1 cellular context compared by ENCODE assay signal in genomic region chr10:131899116-131899690, GRCh38.
TF ChIP-seq lines count a peak whose summit lies in the region.

No MANE protein-coding gene starts in this region.

TF ChIP-seq in H1, 55 proteins besides CTCF, POLR2A, EP300 and RAD21:
- TF ChIP-seq PHF8 (conservative IDR thresholded peaks at IDR 0.05; ENCODE audit: low read depth, low read length) (no peak), SIX5 (IDR thresholded peaks at IDR 0.05; ENCODE audit: low read depth, low read length) (no peak), SUZ12 (IDR thresholded peaks at IDR 0.05; ENCODE audit: low read length) (no peak), EGR1 (IDR thresholded peaks at IDR 0.05; ENCODE audit: borderline replicate concordance, low read depth, low read length) (no peak), TEAD4 (IDR thresholded peaks at IDR 0.05; ENCODE audit: low read depth, low read length) (no peak), NRF1 (IDR thresholded peaks at IDR 0.05; ENCODE audit: low read depth, low read length) (no peak), EZH2 (IDR thresholded peaks at IDR 0.05; ENCODE audit: low read depth, low read length, severe bottlenecking) (no peak), CHD1 (IDR thresholded peaks at IDR 0.05; ENCODE audit: low read depth, low read length) (no peak), RXRA (IDR thresholded peaks at IDR 0.05; ENCODE audit: insufficient read depth, low read depth, low read length) (no peak), BACH1 (IDR thresholded peaks at IDR 0.05; ENCODE audit: low read length) (no peak)
TF ChIP-seq in H1: peak in this region for 0.
